In the genomic region with DNA sequence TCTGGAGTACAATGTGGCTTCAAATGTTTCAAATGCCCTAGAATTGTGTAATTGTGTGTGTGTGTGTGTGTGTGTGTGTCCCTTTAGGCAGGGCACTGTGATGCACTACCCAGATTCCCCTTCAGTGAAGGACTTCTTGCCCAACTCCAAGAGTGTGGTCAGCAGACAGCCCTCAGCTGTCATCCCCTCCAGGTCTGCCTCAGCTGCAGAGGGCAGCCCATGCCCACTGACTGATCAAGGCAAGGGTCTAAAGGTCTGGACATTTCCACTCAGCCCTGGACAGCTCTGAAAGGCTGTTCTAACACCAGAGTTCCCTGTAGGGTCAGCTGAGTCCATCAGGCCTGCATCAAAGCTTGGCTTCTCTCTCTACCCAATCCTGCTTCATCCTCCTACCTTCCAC, we compare ENCODE assay signal across 22 cellular contexts.
A peak's percentile ranks its signal among the peaks of the same experiment; 100 is the strongest.
DNase-seq lines count a peak whose midpoint lies in the region; FAIRE-seq and TF ChIP-seq lines count a peak whose summit lies in the region.
"Had no signal": no experiment of that assay in that cellular context is flagged by ENCODE, and none has a peak within 500 bp of the region (broad histone marks: within the 10 kb centered on the region; RNA-seq: fewer than 3 reads in every experiment).

No MANE protein-coding gene starts in this region.

- intact Hi-C loops in Calu3 (cut with micrococcal nuclease; ENCODE audit: unreplicated experiment), result no loop called here
- intact Hi-C loops in colonic mucosa (cut with DNase I), result no loop called here

- no peak overlapping the region for H3K9ac ChIP-seq in liver (ENCODE audit: low read depth in 1 of 2, low read length in 2 of 2)
- no peak overlapping the region for H3K9ac ChIP-seq in colonic mucosa (ENCODE audit: low read depth in 2 of 2, low read length in 2 of 2)
- H3K9ac ChIP-seq: BLaER1, KMS-11 had no signal

- H3K4me1 ChIP-seq in liver (ENCODE audit: control insufficient read depth in 4 of 4, insufficient read depth in 4 of 4, low read length in 3 of 4) (peaks cover 3 to 23% (median 9%) of the 10 kb centered on the region in 4 donors), colonic mucosa (no peaks in the 10 kb centered on the region)
- H3K4me1 ChIP-seq: Peyer's patch, SJCRH30 had no signal

- CTCF ChIA-PET in Calu3 (lab: Charles Lee), result interaction anchor here (1.5 kb wide), 1 partner anchor 9 kb away, joined by 6 read pairs; no protein-coding TSS in a partner anchor

- H3K4me3 Mint-ChIP-seq in Calu3 (ENCODE audit: low read depth, unreplicated experiment), result peak overlapping the region; percentile 7
- H3K4me3 Mint-ChIP-seq: CD4-positive, alpha-beta T cell had no signal

- H3K9me3 Mint-ChIP-seq in Calu3 (ENCODE audit: low read depth, unreplicated experiment), result no peaks in the 10 kb centered on the region
- H3K9me3 Mint-ChIP-seq: CD4-positive, alpha-beta T cell had no signal

- H3K36me3 Mint-ChIP-seq in Calu3 (ENCODE audit: insufficient read depth, unreplicated experiment), result no peaks in the 10 kb centered on the region

- BruUV-seq in Calu3 (replicated peaks; lab: Mats Ljungman, UMichigan), result no TSS peak

- H3K27ac Mint-ChIP-seq in Calu3 (ENCODE audit: unreplicated experiment), result no peak overlapping the region
- H3K27ac Mint-ChIP-seq: CD4-positive, alpha-beta T cell had no signal

- peaks cover 16% of the 10 kb centered on the region for H3K4me1 Mint-ChIP-seq in Calu3 (ENCODE audit: low read depth, unreplicated experiment)

- H3K4me3 ChIP-seq in choroid plexus epithelial cell (ENCODE audit: low read depth, low read length), result no peak overlapping the region
- no peak overlapping the region for H3K4me3 ChIP-seq in liver (ENCODE audit: low read depth in 1 of 3, low read length in 3 of 3)
- no peak overlapping the region for H3K4me3 ChIP-seq in colonic mucosa
- H3K4me3 ChIP-seq: BLaER1, Peyer's patch, SJCRH30 had no signal

- no peak for FAIRE-seq in RCC 7860 (lab: Jason Lieb, UNC)
- FAIRE-seq: GM19239, H54 had no signal

- H3K9me3 ChIP-seq in liver (ENCODE audit: control insufficient read depth in 4 of 4, low read length in 3 of 4) (no peaks in the 10 kb centered on the region), colonic mucosa (no peaks in the 10 kb centered on the region)
- H3K9me3 ChIP-seq: BLaER1, Peyer's patch, SJCRH30 had no signal

- DNase-seq in Calu3 (no peak), choroid plexus epithelial cell (ENCODE audit: low read depth) (peak; percentile 1), renal cortical epithelial cell (ENCODE audit: low read depth) (peak; percentile 73), colonic mucosa (no peak), RCC 7860 (ENCODE audit: low spot score) (no peak), NOMO-1 treated with DMSO at 0.1 percent for 48 hours (lab: John Stamatoyannopoulos, UW; ENCODE audit: unreplicated experiment) (no peak)
- DNase-seq: CD4-positive, alpha-beta T cell; COR-L47; IMR-90; MV-4-11; NCI-H1105 treated with DMSO at 0.1 percent for 48 hours; NCI-H2029 treated with DMSO at 0.1 percent for 48 hours; NCI-H345; NCI-H524 treated with DMSO at 0.1 percent for 48 hours; NCI-H82; Peyer's patch; SJCRH30 had no signal

- H3K27me3 ChIP-seq in liver (ENCODE audit: control insufficient read depth in 4 of 4, insufficient read depth in 4 of 4, low read length in 3 of 4), result peaks cover 0 to 3% (median 0%) of the 10 kb centered on the region in 4 donors
- H3K27me3 ChIP-seq in colonic mucosa, result no peaks in the 10 kb centered on the region
- H3K27me3 ChIP-seq: Peyer's patch, SJCRH30 had no signal

- H3K36me3 ChIP-seq in liver (ENCODE audit: control insufficient read depth in 4 of 4, insufficient read depth in 3 of 4, low read depth in 1 of 4, low read length in 3 of 4) (no peaks in the 10 kb centered on the region), colonic mucosa (no peaks in the 10 kb centered on the region)
- H3K36me3 ChIP-seq: BLaER1, Peyer's patch, SJCRH30 had no signal

- H3K27me3 Mint-ChIP-seq in Calu3 (ENCODE audit: unreplicated experiment), result no peaks in the 10 kb centered on the region
- H3K27me3 Mint-ChIP-seq: CD4-positive, alpha-beta T cell had no signal

- H3K27ac ChIP-seq in liver (ENCODE audit: low read depth in 1 of 2, low read length in 2 of 2) (peak overlapping the region; percentile 52 to 83), colonic mucosa (no peak overlapping the region)
- H3K27ac ChIP-seq: BLaER1, KMS-11, Peyer's patch, SJCRH30 had no signal

- TF ChIP-seq CTCF in Calu3 (IDR thresholded peaks at IDR 0.05; ENCODE audit: unreplicated experiment) (no peak), choroid plexus epithelial cell (conservative IDR thresholded peaks at IDR 0.05; ENCODE audit: low read depth, low read length) (no peak), liver (IDR thresholded peaks at IDR 0.05; ENCODE audit: low read depth, low read length, missing input control) (no peak), colonic mucosa (IDR thresholded peaks at IDR 0.05) (no peak)

- TF ChIP-seq RAD21 in liver (IDR thresholded peaks at IDR 0.05), result peak; percentile 60 to 63

TF ChIP-seq in liver, 16 proteins besides CTCF, POLR2A, EP300 and RAD21:
- TF ChIP-seq RXRA (IDR thresholded peaks at IDR 0.05), result peak; percentile 70 to 80
- no peak for TF ChIP-seq FOXA2 (IDR thresholded peaks at IDR 0.05)
- TF ChIP-seq, protein P1, sequence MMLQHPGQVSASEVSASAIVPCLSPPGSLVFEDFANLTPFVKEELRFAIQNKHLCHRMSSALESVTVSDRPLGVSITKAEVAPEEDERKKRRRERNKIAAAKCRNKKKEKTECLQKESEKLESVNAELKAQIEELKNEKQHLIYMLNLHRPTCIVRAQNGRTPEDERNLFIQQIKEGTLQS (IDR thresholded peaks at IDR 0.05), result peak; percentile 9
- peak in 1 of 2 donors; percentile 15 for TF ChIP-seq JUND (IDR thresholded peaks at IDR 0.05)
- TF ChIP-seq GABPA (IDR thresholded peaks at IDR 0.05 in 1 of 2, conservative IDR thresholded peaks at IDR 0.05 in 1 of 2), result no peak
- TF ChIP-seq YY1 (IDR thresholded peaks at IDR 0.05), result peak; percentile 19
- TF ChIP-seq, protein P2, sequence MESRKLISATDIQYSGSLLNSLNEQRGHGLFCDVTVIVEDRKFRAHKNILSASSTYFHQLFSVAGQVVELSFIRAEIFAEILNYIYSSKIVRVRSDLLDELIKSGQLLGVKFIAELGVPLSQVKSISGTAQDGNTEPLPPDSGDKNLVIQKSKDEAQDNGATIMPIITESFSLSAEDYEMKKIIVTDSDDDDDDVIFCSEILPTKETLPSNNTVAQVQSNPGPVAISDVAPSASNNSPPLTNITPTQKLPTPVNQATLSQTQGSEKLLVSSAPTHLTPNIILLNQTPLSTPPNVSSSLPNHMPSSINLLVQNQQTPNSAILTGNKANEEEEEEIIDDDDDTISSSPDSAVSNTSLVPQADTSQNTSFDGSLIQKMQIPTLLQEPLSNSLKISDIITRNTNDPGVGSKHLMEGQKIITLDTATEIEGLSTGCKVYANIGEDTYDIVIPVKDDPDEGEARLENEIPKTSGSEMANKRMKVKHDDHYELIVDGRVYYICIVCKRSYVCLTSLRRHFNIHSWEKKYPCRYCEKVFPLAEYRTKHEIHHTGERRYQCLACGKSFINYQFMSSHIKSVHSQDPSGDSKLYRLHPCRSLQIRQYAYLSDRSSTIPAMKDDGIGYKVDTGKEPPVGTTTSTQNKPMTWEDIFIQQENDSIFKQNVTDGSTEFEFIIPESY (IDR thresholded peaks at IDR 0.05), result no peak
- TF ChIP-seq SP1 (IDR thresholded peaks at IDR 0.05), result peak; percentile 73
- TF ChIP-seq, protein P3, sequence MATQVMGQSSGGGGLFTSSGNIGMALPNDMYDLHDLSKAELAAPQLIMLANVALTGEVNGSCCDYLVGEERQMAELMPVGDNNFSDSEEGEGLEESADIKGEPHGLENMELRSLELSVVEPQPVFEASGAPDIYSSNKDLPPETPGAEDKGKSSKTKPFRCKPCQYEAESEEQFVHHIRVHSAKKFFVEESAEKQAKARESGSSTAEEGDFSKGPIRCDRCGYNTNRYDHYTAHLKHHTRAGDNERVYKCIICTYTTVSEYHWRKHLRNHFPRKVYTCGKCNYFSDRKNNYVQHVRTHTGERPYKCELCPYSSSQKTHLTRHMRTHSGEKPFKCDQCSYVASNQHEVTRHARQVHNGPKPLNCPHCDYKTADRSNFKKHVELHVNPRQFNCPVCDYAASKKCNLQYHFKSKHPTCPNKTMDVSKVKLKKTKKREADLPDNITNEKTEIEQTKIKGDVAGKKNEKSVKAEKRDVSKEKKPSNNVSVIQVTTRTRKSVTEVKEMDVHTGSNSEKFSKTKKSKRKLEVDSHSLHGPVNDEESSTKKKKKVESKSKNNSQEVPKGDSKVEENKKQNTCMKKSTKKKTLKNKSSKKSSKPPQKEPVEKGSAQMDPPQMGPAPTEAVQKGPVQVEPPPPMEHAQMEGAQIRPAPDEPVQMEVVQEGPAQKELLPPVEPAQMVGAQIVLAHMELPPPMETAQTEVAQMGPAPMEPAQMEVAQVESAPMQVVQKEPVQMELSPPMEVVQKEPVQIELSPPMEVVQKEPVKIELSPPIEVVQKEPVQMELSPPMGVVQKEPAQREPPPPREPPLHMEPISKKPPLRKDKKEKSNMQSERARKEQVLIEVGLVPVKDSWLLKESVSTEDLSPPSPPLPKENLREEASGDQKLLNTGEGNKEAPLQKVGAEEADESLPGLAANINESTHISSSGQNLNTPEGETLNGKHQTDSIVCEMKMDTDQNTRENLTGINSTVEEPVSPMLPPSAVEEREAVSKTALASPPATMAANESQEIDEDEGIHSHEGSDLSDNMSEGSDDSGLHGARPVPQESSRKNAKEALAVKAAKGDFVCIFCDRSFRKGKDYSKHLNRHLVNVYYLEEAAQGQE (IDR thresholded peaks at IDR 0.05), result no peak
- no peak for TF ChIP-seq EGR1 (IDR thresholded peaks at IDR 0.05; ENCODE audit: low read depth in 2 of 2)
- TF ChIP-seq, protein P4, sequence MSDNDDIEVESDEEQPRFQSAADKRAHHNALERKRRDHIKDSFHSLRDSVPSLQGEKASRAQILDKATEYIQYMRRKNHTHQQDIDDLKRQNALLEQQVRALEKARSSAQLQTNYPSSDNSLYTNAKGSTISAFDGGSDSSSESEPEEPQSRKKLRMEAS (IDR thresholded peaks at IDR 0.05), result peak; percentile 37
- peak; percentile 73 to 79 for TF ChIP-seq HNF4A (conservative IDR thresholded peaks at IDR 0.05)
- no peak for TF ChIP-seq NR2F2 (IDR thresholded peaks at IDR 0.05)
- TF ChIP-seq TAF1 (conservative IDR thresholded peaks at IDR 0.05), result no peak
- no peak for TF ChIP-seq FOXA1 (IDR thresholded peaks at IDR 0.05)
- TF ChIP-seq HNF4G (IDR thresholded peaks at IDR 0.05), result peak; percentile 66
TF ChIP-seq in liver: peak in this region for 8.

Comparison
In these comparisons a context has a peak if more than half of its experiments do, and no peak if none do; other contexts are left out.
1. DNase-seq: peak in choroid plexus epithelial cell (single experiment) and renal cortical epithelial cell (single experiment); none in Calu3 (single experiment), colonic mucosa (single experiment), RCC 7860 (single experiment) and NOMO-1 treated with DMSO at 0.1 percent for 48 hours (single experiment).